Comparison of ENCODE assay signal across 9 cellular contexts in the genomic region with DNA sequence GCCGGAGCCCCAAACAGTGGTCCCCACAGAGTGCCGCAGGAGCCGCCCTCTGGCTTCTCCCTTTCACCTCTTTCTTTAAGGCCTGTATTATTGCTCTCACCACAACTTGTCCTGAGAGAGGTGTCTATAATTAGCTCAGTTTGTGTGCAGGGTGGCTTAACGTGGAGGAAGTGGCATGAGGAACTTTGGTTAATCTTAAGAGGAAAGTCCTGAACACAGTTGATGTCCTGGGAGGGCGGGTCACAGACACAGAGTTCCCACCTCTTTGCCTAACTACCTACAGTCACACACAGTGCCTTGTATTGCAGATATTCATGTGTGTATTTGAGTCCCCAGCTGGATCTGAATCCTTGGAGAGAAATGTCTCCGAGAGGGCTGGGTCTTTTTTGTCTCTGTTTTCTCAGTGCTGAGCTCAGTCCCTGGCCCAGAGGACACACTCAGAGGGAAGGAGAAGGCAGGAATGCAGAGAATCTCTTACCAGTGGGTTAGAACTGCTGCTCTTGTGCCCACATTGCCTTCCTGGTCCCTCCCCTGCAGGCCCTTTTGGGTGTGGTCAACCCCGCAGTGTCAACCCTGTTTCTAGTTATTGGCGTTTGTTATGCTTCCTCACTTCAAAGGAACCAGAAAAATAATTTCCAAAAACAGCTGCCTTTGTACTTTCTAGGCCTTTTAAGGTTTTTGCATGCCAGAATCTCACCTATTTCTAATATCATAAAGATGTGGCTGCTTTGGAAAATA.
DNase-seq lines count a peak whose midpoint lies in the region; ATAC-seq lines count a peak whose summit lies in the region.
"Had no signal": no experiment of that assay in that cellular context is flagged by ENCODE, and none has a peak within 500 bp of the region (broad histone marks: within the 10 kb centered on the region; RNA-seq: fewer than 3 reads in every experiment).

No MANE protein-coding gene starts in this region.

- H3K4me3 ChIP-seq in SJCRH30 = no peak overlapping the region

- in situ Hi-C loops in KBM-7 (cut with MboI; ENCODE audit: low pct_unique_long_range_greater_than_20kb, low sequenced_read_pairs) = no loop called here

- no peaks in the 10 kb centered on the region for H3K36me3 ChIP-seq in SJCRH30

- H3K27me3 Mint-ChIP-seq in stimulated activated naive CD8-positive, alpha-beta T cell treated with anti-CD3 and anti-CD28 coated beads, Interleukin-15, Interleukin-2, amounts not matched to agents 100 ng/mL and 50 ng/mL, for 24 hours = no peaks in the 10 kb centered on the region
- H3K27me3 Mint-ChIP-seq in activated naive CD8-positive, alpha-beta T cell treated with anti-CD3 and anti-CD28 coated beads for 36 hours = no peaks in the 10 kb centered on the region

- H3K4me3 Mint-ChIP-seq in stimulated activated naive CD8-positive, alpha-beta T cell treated with anti-CD3 and anti-CD28 coated beads, Interleukin-15, Interleukin-2, amounts not matched to agents 100 ng/mL and 50 ng/mL, for 24 hours = no peak overlapping the region
- H3K4me3 Mint-ChIP-seq in activated naive CD8-positive, alpha-beta T cell treated with anti-CD3 and anti-CD28 coated beads for 36 hours = no peak overlapping the region

- no peaks in the 10 kb centered on the region for H3K4me1 ChIP-seq in SJCRH30

- no peaks in the 10 kb centered on the region for H3K9me3 ChIP-seq in SJCRH30 (replicated peaks)

- no peak overlapping the region for H3K27ac ChIP-seq in SJCRH30

- H3K9me3 Mint-ChIP-seq in stimulated activated naive CD8-positive, alpha-beta T cell treated with anti-CD3 and anti-CD28 coated beads, Interleukin-15, Interleukin-2, amounts not matched to agents 100 ng/mL and 50 ng/mL, for 24 hours = no peaks in the 10 kb centered on the region
- H3K9me3 Mint-ChIP-seq in activated naive CD8-positive, alpha-beta T cell treated with anti-CD3 and anti-CD28 coated beads for 36 hours = no peaks in the 10 kb centered on the region

- H3K36me3 Mint-ChIP-seq in stimulated activated naive CD8-positive, alpha-beta T cell treated with anti-CD3 and anti-CD28 coated beads, Interleukin-15, Interleukin-2, amounts not matched to agents 100 ng/mL and 50 ng/mL, for 24 hours (ENCODE audit: low read depth) = peaks cover 32% of the 10 kb centered on the region
- H3K36me3 Mint-ChIP-seq in activated naive CD8-positive, alpha-beta T cell treated with anti-CD3 and anti-CD28 coated beads for 36 hours = peaks cover 27% of the 10 kb centered on the region

- peak overlapping the region; percentile 33 for H3K27ac Mint-ChIP-seq in stimulated activated naive CD8-positive, alpha-beta T cell treated with anti-CD3 and anti-CD28 coated beads, Interleukin-15, Interleukin-2, amounts not matched to agents 100 ng/mL and 50 ng/mL, for 24 hours
- H3K27ac Mint-ChIP-seq in activated naive CD8-positive, alpha-beta T cell treated with anti-CD3 and anti-CD28 coated beads for 36 hours = peak overlapping the region; percentile 42

- no peak for ATAC-seq in stimulated activated naive CD8-positive, alpha-beta T cell treated with anti-CD3 and anti-CD28 coated beads, Interleukin-15, Interleukin-2, amounts not matched to agents 100 U/mL and 50 U/mL, for 24 hours

- DNase-seq in stimulated activated naive CD8-positive, alpha-beta T cell treated with anti-CD3 and anti-CD28 coated beads, Interleukin-15, Interleukin-2, amounts not matched to agents 100 U/mL and 50 U/mL, for 24 hours = no peak
- DNase-seq in KBM-7 = peak; percentile 89
- no peak for DNase-seq in activated naive CD8-positive, alpha-beta T cell treated with anti-CD3 and anti-CD28 coated beads for 36 hours
- DNase-seq in DMS53 (lab: John Stamatoyannopoulos, UW) = no peak
- no peak for DNase-seq in NCI-H526 treated with DMSO at 0.1 percent for 48 hours (lab: John Stamatoyannopoulos, UW)
- DNase-seq in A172 (ENCODE audit: low spot score) = no peak
- DNase-seq in SJCRH30 = no peak
- DNase-seq: retina had no signal

- no peaks in the 10 kb centered on the region for H3K27me3 ChIP-seq in SJCRH30

- H3K4me1 Mint-ChIP-seq in stimulated activated naive CD8-positive, alpha-beta T cell treated with anti-CD3 and anti-CD28 coated beads, Interleukin-15, Interleukin-2, amounts not matched to agents 100 ng/mL and 50 ng/mL, for 24 hours (ENCODE audit: low read depth) = peaks cover 23% of the 10 kb centered on the region
- H3K4me1 Mint-ChIP-seq in activated naive CD8-positive, alpha-beta T cell treated with anti-CD3 and anti-CD28 coated beads for 36 hours = peaks cover 20% of the 10 kb centered on the region
